2 cellular contexts compared by ENCODE assay signal in the genomic region with DNA sequence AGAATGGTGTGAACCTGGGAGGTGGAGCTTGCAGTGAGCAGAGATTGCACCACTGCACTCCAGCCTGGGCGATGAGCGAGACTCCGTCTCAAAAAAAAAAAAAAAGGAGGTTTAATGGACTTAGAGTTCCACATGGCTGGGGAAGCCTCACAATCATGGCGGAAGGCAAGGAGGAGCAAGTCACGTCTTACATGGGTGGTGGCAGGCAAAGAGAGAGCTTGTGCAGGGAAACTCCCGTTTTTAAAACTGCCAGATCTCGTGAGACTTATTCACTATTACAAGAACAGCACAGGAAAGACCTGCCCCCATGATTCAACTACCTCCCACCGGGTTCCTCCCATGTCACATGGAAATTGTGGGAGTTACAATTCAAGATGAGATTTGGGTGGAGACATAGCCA. TPM values are rescaled to one million over a fixed set of nuclear protein-coding genes. Genes with fewer than 3 reads are reported as not detected.
"Had no signal": no experiment of that assay in that cellular context is flagged by ENCODE, and none has a peak within 500 bp of the region (broad histone marks: within the 10 kb centered on the region; RNA-seq: fewer than 3 reads in every experiment).

No MANE protein-coding gene starts in this region.

RNA-seq across cellular contexts. Expression of a gene that starts 39.0 kb away (rescaled TPM):
- total RNA-seq: chondrocyte had no signal

RNA-seq across cellular contexts. Expression of a gene that starts 56.0 kb away (rescaled TPM):
- total RNA-seq: ascending aorta had no signal
